Comparison of ENCODE assay signal across 8 cellular contexts in the genomic region with DNA sequence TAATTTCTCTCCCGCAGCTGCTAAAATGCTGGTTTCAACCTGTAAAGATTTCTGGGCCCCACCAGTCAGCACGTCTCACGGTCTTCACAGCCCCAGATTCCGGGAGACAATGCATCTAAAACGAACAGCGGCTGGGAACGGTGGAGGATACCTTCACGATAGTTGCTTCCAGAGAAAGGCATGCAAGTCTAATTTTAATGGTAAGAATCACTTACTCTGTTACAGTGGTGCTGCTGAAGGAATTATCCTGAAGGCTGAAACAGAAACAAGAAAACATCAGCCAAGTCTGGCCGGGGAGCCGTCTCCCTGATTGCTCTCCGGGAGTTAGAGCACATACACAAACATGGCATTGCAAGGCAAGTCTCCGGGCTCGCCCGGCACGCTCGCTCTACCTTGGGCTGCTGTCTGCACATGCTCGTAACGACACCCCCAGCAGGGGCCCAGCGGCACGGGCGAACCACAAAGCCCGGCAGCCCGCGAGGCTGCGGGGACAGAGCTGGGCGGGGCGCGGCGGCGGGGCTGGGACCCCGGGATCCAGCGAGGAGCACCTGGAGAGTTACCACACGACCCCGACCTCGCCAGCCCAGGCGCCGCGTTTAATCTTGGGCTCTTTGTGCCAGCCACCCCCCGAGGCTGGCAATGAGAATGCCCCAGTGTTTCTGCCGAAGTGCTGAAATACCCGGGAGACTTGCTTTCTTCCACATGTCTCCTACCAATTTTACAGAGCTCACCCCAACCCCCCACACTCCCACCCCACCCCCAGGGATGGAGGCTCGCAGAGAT. TPM values are rescaled to one million over a fixed set of nuclear protein-coding genes. Genes with fewer than 3 reads are reported as not detected.
A peak's percentile ranks its signal among the peaks of the same experiment; 100 is the strongest.
DNase-seq lines count a peak whose midpoint lies in the region; ATAC-seq and TF ChIP-seq lines count a peak whose summit lies in the region.

A gene (minus strand): TSS at position 366 of the 783 bp plus-strand sequence. CDS start 89 bp downstream, at position 277.

- no peaks in the 10 kb centered on the region for H3K79me2 ChIP-seq in Karpas-422 (ENCODE audit: low read length)

- H4K20me1 ChIP-seq in Karpas-422 (ENCODE audit: insufficient read depth, low read depth, low read length) = no peaks in the 10 kb centered on the region

- intact Hi-C loops in Panc1 (cut with micrococcal nuclease; ENCODE audit: unreplicated experiment) = no loop called here

- no peak within 1 kb of the TSS for H3K9ac ChIP-seq in Karpas-422 (ENCODE audit: low read length)

- POLR2A ChIA-PET in Panc1 (lab: Charles Lee) = interaction anchor here (0.6 kb wide), 1 partner anchor 14 kb away, joined by 3 read pairs; no protein-coding TSS in a partner anchor

- no peaks in the 10 kb centered on the region for H3K9me3 ChIP-seq in Panc1 (ENCODE audit: control insufficient read depth, insufficient read depth, low read depth, low read length)
- H3K9me3 ChIP-seq in Karpas-422 (ENCODE audit: low read length) = no peaks in the 10 kb centered on the region

- H3K4me3 ChIP-seq in Panc1 (ENCODE audit: low read depth in 2 of 2, low read length in 2 of 2) (peak within 1 kb of the TSS; percentile 46 to 52), choroid plexus epithelial cell (ENCODE audit: low read depth, low read length) (peak within 1 kb of the TSS; percentile 58), Karpas-422 (ENCODE audit: low read length) (no peak within 1 kb of the TSS)

- no peaks in the 10 kb centered on the region for H3K36me3 ChIP-seq in Panc1 (ENCODE audit: control insufficient read depth, insufficient read depth, low read length)
- no peaks in the 10 kb centered on the region for H3K36me3 ChIP-seq in Karpas-422 (ENCODE audit: insufficient read depth, low read length)

- H3K9me2 ChIP-seq in Karpas-422 (replicated peaks; ENCODE audit: insufficient read depth, low read length) = no peaks in the 10 kb centered on the region

- ATAC-seq in HG03159 (IDR thresholded peaks at IDR 0.05; ENCODE audit: unreplicated experiment) (peak; percentile 57), Panc1 (peak; percentile 87)

- H3K4me2 ChIP-seq in Karpas-422 (ENCODE audit: low read depth, low read length, poor library complexity, severe bottlenecking) = no peak within 1 kb of the TSS

- TF ChIP-seq CTCF in Panc1 (IDR thresholded peaks at IDR 0.05) = no peak
- TF ChIP-seq CTCF in choroid plexus epithelial cell (conservative IDR thresholded peaks at IDR 0.05; ENCODE audit: low read depth, low read length) = no peak

- H2AFZ ChIP-seq in Karpas-422 (ENCODE audit: low read length) = no peak within 1 kb of the TSS

- DNase-seq in Daoy (ENCODE audit: low read depth) = peak; percentile 64
- DNase-seq in Panc1 (ENCODE audit: low read depth, low spot score) = no peak
- DNase-seq in choroid plexus epithelial cell (ENCODE audit: low read depth) = peak; percentile 61
- peak; percentile 26 for DNase-seq in kidney glomerular epithelial cell (lab: John Stamatoyannopoulos, UW)
- DNase-seq in stimulated activated CD8-positive, alpha-beta memory T cell treated with anti-CD3 and anti-CD28 coated beads, Interleukin-4, amount 100 ng/mL, for 48 hours = peak; percentile 25
- DNase-seq in Karpas-422 = no peak
- no peak for DNase-seq in SW 1271 (lab: John Stamatoyannopoulos, UW)

- CTCF ChIA-PET in Panc1 (lab: Charles Lee) = no interaction called here

- BruUV-seq in Panc1 (replicated peaks; lab: Mats Ljungman, UMichigan) = no TSS peak

- H3K27me3 ChIP-seq in Panc1 (ENCODE audit: control insufficient read depth, insufficient read depth, low read length) = peaks cover 12% of the 10 kb centered on the region
- no peaks in the 10 kb centered on the region for H3K27me3 ChIP-seq in Karpas-422 (ENCODE audit: low read length)

- H3K4me1 ChIP-seq in Panc1 (ENCODE audit: control insufficient read depth, insufficient read depth, low read length) = peaks cover 2% of the 10 kb centered on the region; the same call in 1 of the 2 replicates
- no peaks in the 10 kb centered on the region for H3K4me1 ChIP-seq in Karpas-422 (ENCODE audit: low read length)

- in situ Hi-C loops in Panc1 (cut with HindIII; ENCODE audit: low pct_unique_long_range_greater_than_20kb, low sequenced_read_pairs) = no loop called here

- no peak within 1 kb of the TSS for H3K27ac ChIP-seq in Panc1 (ENCODE audit: low read length)
- no peak within 1 kb of the TSS for H3K27ac ChIP-seq in Karpas-422 (ENCODE audit: low read length)

RNA-seq across cellular contexts. Expression of the gene that starts here (rescaled TPM):
- 0.46 and 2.4 TPM in 2 replicates for total RNA-seq in Daoy (2014; rRNA removed; shearing (Covaris generic))
- not detected for total RNA-seq in Panc1 (2021; ENCODE audit: unreplicated experiment)
- polyA plus RNA-seq in Panc1 (2012; ENCODE audit: insufficient read length) = not detected
- total RNA-seq in Karpas-422 (2014; rRNA removed; shearing (Covaris generic); ENCODE audit: low replicate concordance) = not detected in 2 replicates

Comparison
In these comparisons a context has a peak if more than half of its experiments do, and no peak if none do; other contexts are left out.
1. Peak in ATAC-seq and H3K4me3 ChIP-seq in Panc1; RNA of the gene not detected or under 1 TPM.
2. DNase-seq: peak in Daoy (single experiment), choroid plexus epithelial cell (single experiment), kidney glomerular epithelial cell (single experiment) and stimulated activated CD8-positive, alpha-beta memory T cell treated with anti-CD3 and anti-CD28 coated beads, Interleukin-4, amount 100 ng/mL, for 48 hours (single experiment); none in Panc1 (single experiment), Karpas-422 (single experiment) and SW 1271 (0 of 2).